Comparison of ENCODE assay signal across 9 cellular contexts in the genomic region with DNA sequence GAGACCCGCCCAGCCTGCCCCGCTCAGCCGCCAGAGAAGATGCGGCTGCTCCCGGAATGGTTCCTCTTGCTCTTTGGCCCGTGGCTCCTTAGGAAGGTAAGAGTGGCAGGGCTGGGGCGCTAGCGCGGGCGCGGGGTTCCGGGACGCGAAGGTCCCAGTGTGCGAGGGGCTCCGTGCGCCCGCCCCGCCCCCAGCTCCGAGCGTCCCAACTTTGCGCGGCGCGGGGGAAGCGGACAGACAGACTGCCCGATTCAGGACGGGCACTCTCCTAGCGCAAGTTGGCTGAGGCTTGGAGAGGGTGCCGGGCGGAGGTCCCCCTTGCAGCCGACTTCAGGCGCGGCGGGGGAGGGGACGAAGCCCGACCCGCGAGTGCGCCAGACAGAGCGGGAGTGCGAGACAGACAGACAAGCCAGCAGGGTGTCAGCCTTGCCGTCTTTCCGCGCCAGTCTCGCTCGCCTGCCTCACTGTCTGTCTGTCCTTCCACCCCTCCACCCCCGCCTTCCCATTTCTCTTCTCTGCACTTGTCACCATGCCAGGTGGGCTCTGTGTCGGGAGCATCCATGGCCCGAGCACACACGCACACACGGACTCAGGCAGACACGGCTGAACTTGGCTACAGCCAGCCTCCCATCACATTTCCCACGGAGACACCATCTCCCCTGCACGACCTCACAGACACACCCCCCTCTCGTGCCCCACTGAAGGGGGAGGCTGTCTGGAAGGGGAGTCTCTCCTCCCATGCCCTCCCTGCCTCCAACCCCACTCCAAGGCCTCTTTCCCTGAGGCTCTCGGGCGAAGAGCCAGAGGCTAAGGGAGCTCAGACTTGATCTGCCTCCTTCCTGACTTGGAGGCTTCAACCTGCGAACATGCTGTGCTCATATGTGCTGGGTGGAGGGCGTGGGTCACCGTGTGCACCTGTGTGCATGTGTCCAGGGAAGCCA. TPM values are rescaled to one million over a fixed set of nuclear protein-coding genes. Genes with fewer than 3 reads are reported as not detected.
DNase-seq lines count a peak whose midpoint lies in the region; ATAC-seq and TF ChIP-seq lines count a peak whose summit lies in the region.
"Had no signal": no experiment of that assay in that cellular context is flagged by ENCODE, and none has a peak within 500 bp of the region (broad histone marks: within the 10 kb centered on the region; RNA-seq: fewer than 3 reads in every experiment).

No MANE protein-coding gene starts in this region.

- POLR2A ChIA-PET in PC-9 (lab: Charles Lee; ENCODE audit: unreplicated experiment), result interaction anchor here (0.5 kb wide), 1 partner anchor 13 kb away, joined by 3 read pairs; no protein-coding TSS in a partner anchor

- H3F3A ChIP-seq in PC-9 (ENCODE audit: insufficient read depth, low read depth), result peaks cover 20% of the 10 kb centered on the region

- TF ChIP-seq CTCF in PC-9 (conservative IDR thresholded peaks at IDR 0.05) (no peak), psoas muscle (IDR thresholded peaks at IDR 0.05) (no peak)

- H3K36me3 ChIP-seq in PC-9 (ENCODE audit: low read depth), result no peaks in the 10 kb centered on the region
- H3K36me3 ChIP-seq in effector memory CD4-positive, alpha-beta T cell (ENCODE audit: control insufficient read depth, insufficient read depth, low read length), result no peaks in the 10 kb centered on the region
- H3K36me3 ChIP-seq in psoas muscle (ENCODE audit: insufficient read depth in 1 of 2, low read depth in 1 of 2), result no peaks in the 10 kb centered on the region
- H3K36me3 ChIP-seq: thyroid gland had no signal

- no peak for ATAC-seq in psoas muscle

- peaks cover 6% of the 10 kb centered on the region; the same call in 1 of the 2 replicates for H4K20me1 ChIP-seq in PC-9 (ENCODE audit: insufficient read depth)

- CTCF ChIA-PET in PC-9 (lab: Charles Lee), result interaction anchor here (0.6 kb wide), 2 partner anchors 714 to 1029 kb away, joined by 3 to 4 read pairs; no protein-coding TSS in a partner anchor

- H3K4me1 ChIP-seq in PC-9 (replicated peaks; ENCODE audit: insufficient read depth) (peaks cover 28% of the 10 kb centered on the region), psoas muscle (peaks cover 14% of the 10 kb centered on the region)
- H3K4me1 ChIP-seq in effector memory CD4-positive, alpha-beta T cell (ENCODE audit: control insufficient read depth, insufficient read depth, low read length, poor library complexity, severe bottlenecking), result peaks cover 47% of the 10 kb centered on the region

- H3K4me3 ChIP-seq in PC-9 (peak overlapping the region; percentile 78), psoas muscle (peak overlapping the region; percentile 68)
- H3K4me3 ChIP-seq in effector memory CD4-positive, alpha-beta T cell (ENCODE audit: insufficient read depth, low read depth, low read length, poor library complexity, severe bottlenecking), result peak overlapping the region; percentile 52

- H3K9me3 ChIP-seq in PC-9 (ENCODE audit: insufficient read depth, low read depth) (no peaks in the 10 kb centered on the region), psoas muscle (no peaks in the 10 kb centered on the region)
- H3K9me3 ChIP-seq in effector memory CD4-positive, alpha-beta T cell (ENCODE audit: control insufficient read depth, low read length), result no peaks in the 10 kb centered on the region
- H3K9me3 ChIP-seq: thyroid gland had no signal

- WGBS in psoas muscle, 3 donors, result 4 to 8% (median 7%) methylated on average over 42 to 61 of the region's 61 CpGs

- intact Hi-C loops in PC-9 (cut with micrococcal nuclease; ENCODE audit: unreplicated experiment) (no loop called here), psoas muscle (cut with DNase I) (loop anchor here in 1 of 2 donors (10.0 kb wide), 1 partner anchor 248 kb away; no protein-coding TSS in a partner anchor)

- H3K9me2 ChIP-seq in PC-9 (ENCODE audit: insufficient read depth), result no peaks in the 10 kb centered on the region

- H3K27me3 ChIP-seq in PC-9 (ENCODE audit: insufficient read depth, low read depth), result no peaks in the 10 kb centered on the region
- H3K27me3 ChIP-seq in effector memory CD4-positive, alpha-beta T cell (replicated peaks; ENCODE audit: control insufficient read depth, insufficient read depth, low read length, poor library complexity, severe bottlenecking), result peaks cover 86% of the 10 kb centered on the region
- peaks cover 0 to 68% (median 29%) of the 10 kb centered on the region in 3 donors for H3K27me3 ChIP-seq in psoas muscle (ENCODE audit: insufficient read depth in 3 of 3, low read length in 2 of 3)

- peak overlapping the region; percentile 77 for H2AFZ ChIP-seq in PC-9

- no TSS peak for BruUV-seq in PC-9 (replicated peaks; lab: Mats Ljungman, UMichigan)

- no peaks in the 10 kb centered on the region for H3K79me2 ChIP-seq in PC-9 (ENCODE audit: low read depth)

- peak; percentile 67 for DNase-seq in NCI-H82 (lab: John Stamatoyannopoulos, UW)
- DNase-seq in NCI-H82 treated with DMSO at 0.1 percent for 48 hours (lab: John Stamatoyannopoulos, UW; ENCODE audit: unreplicated experiment), result no peak
- peak in 1 of 2 experiments; percentile 20 for DNase-seq in PC-9
- DNase-seq in effector memory CD4-positive, alpha-beta T cell, result peak in 1 of 3 donors; percentile 34
- DNase-seq in psoas muscle, result no peak
- DNase-seq in H4 (ENCODE audit: low spot score), result no peak
- DNase-seq in activated effector memory CD4-positive, alpha-beta T cell treated with Interleukin-2 at 50 U/mL for 16 hours, result no peak
- no peak for DNase-seq in globus pallidus (ENCODE audit: low spot score)

- H3K4me2 ChIP-seq in PC-9, result peak overlapping the region; percentile 98

- H3K27ac ChIP-seq in PC-9 (no peak overlapping the region), psoas muscle (no peak overlapping the region)
- H3K27ac ChIP-seq in effector memory CD4-positive, alpha-beta T cell (ENCODE audit: insufficient read depth, low read length, poor library complexity, severe bottlenecking), result no peak overlapping the region
- H3K27ac ChIP-seq: thyroid gland had no signal

RNA-seq across cellular contexts. Expression of gene NXPH4, which starts 0.6 kb away (rescaled TPM):
- 20.3 and 20.6 TPM in 2 replicates for total RNA-seq in PC-9 (2021)
- total RNA-seq in psoas muscle, result under 1 TPM in 3 of 4 donors, not detected in 1; 0.24 to 0.58 (median 0.42) TPM
- polyA plus RNA-seq in psoas muscle, result under 1 TPM in 2 of 3 donors, not detected in 1; 0.01 to 0.20 TPM
- total RNA-seq in H4 (2014; rRNA removed; shearing (Covaris generic)), result 5.6 and 10.7 TPM in 2 replicates

RNA-seq across cellular contexts. Expression of gene SHMT2, which starts 12.3 kb away (rescaled TPM):
- total RNA-seq in PC-9 (2021) (220 and 227 TPM in 2 replicates), psoas muscle (10 to 100 TPM; 39.2 to 59.2 (median 47.3) TPM)
- 10 to 100 TPM; 36.6 to 66.8 (median 62.7) TPM for polyA plus RNA-seq in psoas muscle
- total RNA-seq in H4 (2014; rRNA removed; shearing (Covaris generic)), result 250 and 269 TPM in 2 replicates

RNA-seq across cellular contexts. Expression of gene STAC3, which starts 33.8 kb away (rescaled TPM):
- 1.3 and 2.2 TPM in 2 replicates for total RNA-seq in PC-9 (2021)
- total RNA-seq in psoas muscle, result 1,000 to 10,000 TPM in 2 of 4 donors, 100 to 1,000 TPM in 2; 576 to 1,676 (median 997) TPM
- 1,000 to 10,000 TPM in 1 of 3 donors, 100 to 1,000 TPM in 1, 10 to 100 TPM in 1; 98.2 to 1,376 (median 738) TPM for polyA plus RNA-seq in psoas muscle
- total RNA-seq in H4 (2014; rRNA removed; shearing (Covaris generic)), result not detected in 2 replicates

Comparison
In these comparisons a context has a peak if more than half of its experiments do, and no peak if none do; other contexts are left out.
1. RNA of gene STAC3, which starts 33.8 kb away (total RNA-seq): 576 to 1,676 TPM in psoas muscle; 1.3 to 2.2 TPM in PC-9 and not detected in H4; every median in the first group is over 100 times any median in the second.
2. Peak in every context shown above with its lines, with median percentiles within 50 percentile points of each other: H3K4me3 ChIP-seq.